8 cellular contexts compared by ENCODE assay signal in genomic region chr9:113886003-113886324, GRCh38. TPM values are rescaled to one million over a fixed set of nuclear protein-coding genes. Genes with fewer than 3 reads are reported as not detected.
DNase-seq lines count a peak whose midpoint lies in the region; ATAC-seq and TF ChIP-seq lines count a peak whose summit lies in the region.
"Had no signal": no experiment of that assay in that cellular context is flagged by ENCODE, and none has a peak within 500 bp of the region (broad histone marks: within the 10 kb centered on the region; RNA-seq: fewer than 3 reads in every experiment).

No MANE protein-coding gene starts in this region.

- H3K79me2 ChIP-seq in PC-9 (ENCODE audit: low read depth) (no peaks in the 10 kb centered on the region), PC-3 (ENCODE audit: low read length) (peaks cover 41% of the 10 kb centered on the region)

- TF ChIP-seq CTCF in PC-9 (conservative IDR thresholded peaks at IDR 0.05) (no peak), PC-3 (conservative IDR thresholded peaks at IDR 0.05; ENCODE audit: low read depth, low read length) (no peak)

- H3K9me3 ChIP-seq in HUES48 (ENCODE audit: control insufficient read depth, insufficient read depth, low read length) (0 out of 2 replicates have a peak, but pooled peaks cover 6% of the 10 kb centered on the region), PC-9 (ENCODE audit: insufficient read depth, low read depth) (no peaks in the 10 kb centered on the region), PC-3 (ENCODE audit: low read length) (no peaks in the 10 kb centered on the region)
- H3K9me3 ChIP-seq: testis had no signal

- peaks cover 14% of the 10 kb centered on the region for H3K4me1 Mint-ChIP-seq in activated naive CD8-positive, alpha-beta T cell treated with anti-CD3 and anti-CD28 coated beads, Interleukin-2, amount 50 U/mL, for 24 hours
- peaks cover 23 to 30% of the 10 kb centered on the region in 2 donors for H3K4me1 Mint-ChIP-seq in immature natural killer cell
- H3K4me1 Mint-ChIP-seq in stimulated activated memory B cell treated with anti-CD40 and anti-IgM and Interleukin-4, amounts not matched to agents 10 μg/mL and 1 μg/mL and 100 μg/mL, for 72 hours, result peaks cover 16% of the 10 kb centered on the region

- peak overlapping the region; percentile 57 for H3K4me3 Mint-ChIP-seq in activated naive CD8-positive, alpha-beta T cell treated with anti-CD3 and anti-CD28 coated beads, Interleukin-2, amount 50 U/mL, for 24 hours
- H3K4me3 Mint-ChIP-seq in immature natural killer cell, result peak overlapping the region; percentile 81 to 90 (median 89)
- H3K4me3 Mint-ChIP-seq in stimulated activated memory B cell treated with anti-CD40 and anti-IgM and Interleukin-4, amounts not matched to agents 10 μg/mL and 1 μg/mL and 100 μg/mL, for 72 hours, result peak overlapping the region; percentile 53

- no peaks in the 10 kb centered on the region for H3K36me3 Mint-ChIP-seq in activated naive CD8-positive, alpha-beta T cell treated with anti-CD3 and anti-CD28 coated beads, Interleukin-2, amount 50 U/mL, for 24 hours (ENCODE audit: low read depth)
- peaks cover 0 to 10% (median 6%) of the 10 kb centered on the region in 3 donors for H3K36me3 Mint-ChIP-seq in immature natural killer cell
- no peaks in the 10 kb centered on the region for H3K36me3 Mint-ChIP-seq in stimulated activated memory B cell treated with anti-CD40 and anti-IgM and Interleukin-4, amounts not matched to agents 10 μg/mL and 1 μg/mL and 100 μg/mL, for 72 hours

- intact Hi-C loops in PC-9 (cut with micrococcal nuclease; ENCODE audit: unreplicated experiment), result no loop called here
- intact Hi-C loops in PC-3 (cut with micrococcal nuclease), result no loop called here

- ATAC-seq in activated naive CD8-positive, alpha-beta T cell treated with anti-CD3 and anti-CD28 coated beads, Interleukin-2, amount 50 U/mL, for 24 hours, result no peak
- ATAC-seq in stimulated activated memory B cell treated with anti-CD40 and anti-IgM and Interleukin-4, amounts not matched to agents 10 μg/mL and 1 μg/mL and 100 μg/mL, for 72 hours, result no peak
- ATAC-seq in GM19351 (IDR thresholded peaks at IDR 0.05; ENCODE audit: unreplicated experiment), result no peak
- no peak for ATAC-seq in PC-3

- H4K20me1 ChIP-seq in PC-9 (ENCODE audit: insufficient read depth) (no peaks in the 10 kb centered on the region), PC-3 (ENCODE audit: low read length) (no peaks in the 10 kb centered on the region)

- H3K9me3 Mint-ChIP-seq in activated naive CD8-positive, alpha-beta T cell treated with anti-CD3 and anti-CD28 coated beads, Interleukin-2, amount 50 U/mL, for 24 hours, result peaks cover 4% of the 10 kb centered on the region
- H3K9me3 Mint-ChIP-seq in immature natural killer cell, result no peaks in the 10 kb centered on the region
- peaks cover 3% of the 10 kb centered on the region for H3K9me3 Mint-ChIP-seq in stimulated activated memory B cell treated with anti-CD40 and anti-IgM and Interleukin-4, amounts not matched to agents 10 μg/mL and 1 μg/mL and 100 μg/mL, for 72 hours

- H3K4me1 ChIP-seq in HUES48 (ENCODE audit: control insufficient read depth, insufficient read depth, low read length) (peaks cover 37% of the 10 kb centered on the region), PC-9 (replicated peaks; ENCODE audit: insufficient read depth) (no peaks in the 10 kb centered on the region), PC-3 (ENCODE audit: insufficient read depth, low read length) (no peaks in the 10 kb centered on the region)
- H3K4me1 ChIP-seq: testis had no signal

- peaks cover 5% of the 10 kb centered on the region for H3K36me3 ChIP-seq in HUES48 (ENCODE audit: control insufficient read depth, insufficient read depth, low read length)
- no peaks in the 10 kb centered on the region for H3K36me3 ChIP-seq in PC-9 (ENCODE audit: low read depth)
- no peaks in the 10 kb centered on the region for H3K36me3 ChIP-seq in PC-3 (ENCODE audit: low read depth, low read length)

- H3K27ac ChIP-seq in HUES48 (ENCODE audit: low read depth, low read length) (peak overlapping the region; percentile 56), PC-9 (no peak overlapping the region), PC-3 (ENCODE audit: low read length) (no peak overlapping the region)

- BruUV-seq in PC-9 (replicated peaks; lab: Mats Ljungman, UMichigan) (no TSS peak), PC-3 (replicated peaks; lab: Mats Ljungman, UMichigan) (no TSS peak)

- H3K9me2 ChIP-seq in PC-9 (ENCODE audit: insufficient read depth), result no peaks in the 10 kb centered on the region
- H3K9me2 ChIP-seq in PC-3 (replicated peaks; ENCODE audit: low read length), result no peaks in the 10 kb centered on the region

- peaks cover 1% of the 10 kb centered on the region for H3K27me3 Mint-ChIP-seq in activated naive CD8-positive, alpha-beta T cell treated with anti-CD3 and anti-CD28 coated beads, Interleukin-2, amount 50 U/mL, for 24 hours
- no peaks in the 10 kb centered on the region for H3K27me3 Mint-ChIP-seq in immature natural killer cell (ENCODE audit: low read depth in 3 of 3)
- H3K27me3 Mint-ChIP-seq in stimulated activated memory B cell treated with anti-CD40 and anti-IgM and Interleukin-4, amounts not matched to agents 10 μg/mL and 1 μg/mL and 100 μg/mL, for 72 hours, result peaks cover 8% of the 10 kb centered on the region

- no peaks in the 10 kb centered on the region for H3K27me3 ChIP-seq in HUES48 (ENCODE audit: control insufficient read depth, insufficient read depth, low read length)
- peaks cover 73% of the 10 kb centered on the region for H3K27me3 ChIP-seq in PC-9 (ENCODE audit: insufficient read depth, low read depth)
- no peaks in the 10 kb centered on the region for H3K27me3 ChIP-seq in PC-3 (ENCODE audit: low read length)
- H3K27me3 ChIP-seq: testis had no signal

- POLR2A ChIA-PET in PC-9 (lab: Charles Lee; ENCODE audit: unreplicated experiment) (no interaction called here), PC-3 (lab: Charles Lee; ENCODE audit: unreplicated experiment) (no interaction called here)

- H3F3A ChIP-seq in PC-9 (ENCODE audit: insufficient read depth, low read depth) (no peaks in the 10 kb centered on the region), PC-3 (ENCODE audit: low read length, unreplicated experiment) (no peaks in the 10 kb centered on the region)

- H2AFZ ChIP-seq in PC-9 (no peak overlapping the region), PC-3 (ENCODE audit: low read length) (no peak overlapping the region)

- DNase-seq in activated naive CD8-positive, alpha-beta T cell treated with anti-CD3 and anti-CD28 coated beads, Interleukin-2, amount 50 U/mL, for 24 hours, result no peak
- DNase-seq in immature natural killer cell, result no peak
- no peak for DNase-seq in PC-9
- DNase-seq in PC-3, result no peak
- DNase-seq: testis had no signal

- H3K9ac ChIP-seq in HUES48 (ENCODE audit: low read depth, low read length) (no peak overlapping the region), PC-3 (ENCODE audit: low read length) (no peak overlapping the region)

- H3K4me2 ChIP-seq in PC-9 (no peak overlapping the region), PC-3 (ENCODE audit: low read length) (no peak overlapping the region)

- no peak overlapping the region for H3K27ac Mint-ChIP-seq in activated naive CD8-positive, alpha-beta T cell treated with anti-CD3 and anti-CD28 coated beads, Interleukin-2, amount 50 U/mL, for 24 hours
- H3K27ac Mint-ChIP-seq in immature natural killer cell, result peak overlapping the region; percentile 78 to 89 (median 86)
- no peak overlapping the region for H3K27ac Mint-ChIP-seq in stimulated activated memory B cell treated with anti-CD40 and anti-IgM and Interleukin-4, amounts not matched to agents 10 μg/mL and 1 μg/mL and 100 μg/mL, for 72 hours

- CTCF ChIA-PET in PC-9 (lab: Charles Lee) (no interaction called here), PC-3 (lab: Charles Lee) (no interaction called here)

- H3K4me3 ChIP-seq in HUES48 (ENCODE audit: low read depth, low read length) (no peak overlapping the region), PC-9 (no peak overlapping the region), PC-3 (ENCODE audit: low read length) (no peak overlapping the region)
- H3K4me3 ChIP-seq: testis had no signal

RNA-seq across cellular contexts. Expression of gene ZNF618, which starts 9.9 kb away (rescaled TPM):
- polyA plus RNA-seq in immature natural killer cell, result 1 to 10 TPM; 1.4 to 4.1 (median 3.9) TPM
- total RNA-seq in PC-9 (2021) (0.20 and 0.23 TPM in 2 replicates), PC-3 (2014; rRNA removed) (4.2 and 5.8 TPM in 2 replicates)

Comparison
In these comparisons a context has a peak if more than half of its experiments do, and no peak if none do; other contexts are left out.
1. H3K27ac Mint-ChIP-seq: peak in immature natural killer cell (6 of 6); none in activated naive CD8-positive, alpha-beta T cell treated with anti-CD3 and anti-CD28 coated beads, Interleukin-2, amount 50 U/mL, for 24 hours (single experiment) and stimulated activated memory B cell treated with anti-CD40 and anti-IgM and Interleukin-4, amounts not matched to agents 10 μg/mL and 1 μg/mL and 100 μg/mL, for 72 hours (single experiment).
2. Peak in every context shown above with its lines, with median percentiles within 50 percentile points of each other: H3K4me3 Mint-ChIP-seq.